In genomic region chr7:2921748-2922147, GRCh38 we compare ENCODE assay signal across 15 cellular contexts.
DNase-seq lines count a peak whose midpoint lies in the region; ATAC-seq, FAIRE-seq and TF ChIP-seq lines count a peak whose summit lies in the region.
"Had no signal": no experiment of that assay in that cellular context is flagged by ENCODE, and none has a peak within 500 bp of the region (broad histone marks: within the 10 kb centered on the region; RNA-seq: fewer than 3 reads in every experiment).

No MANE protein-coding gene starts in this region.

- H3K4me3 ChIP-seq in heart right ventricle (no peak overlapping the region), right atrium auricular region (no peak overlapping the region), SJCRH30 (no peak overlapping the region)

- H3K36me3 Mint-ChIP-seq in type B pancreatic cell: peaks cover 14% of the 10 kb centered on the region

- ATAC-seq in heart right ventricle (no peak), foreskin keratinocyte (peak; percentile 26), HG02571 (IDR thresholded peaks at IDR 0.05; ENCODE audit: unreplicated experiment) (no peak)

- H3K4me1 ChIP-seq in heart right ventricle: peaks cover 0 to 12% (median 0%) of the 10 kb centered on the region in 9 donors
- peaks cover 0 to 8% of the 10 kb centered on the region in 2 donors for H3K4me1 ChIP-seq in right atrium auricular region
- H3K4me1 ChIP-seq in SJCRH30: 0 out of 2 replicates have a peak, but pooled peaks cover 4% of the 10 kb centered on the region
- H3K4me1 ChIP-seq in foreskin keratinocyte: peaks cover 18% of the 10 kb centered on the region

- DNase-seq in heart right ventricle (no peak), right atrium auricular region (ENCODE audit: low spot score) (no peak), SJCRH30 (peak; percentile 38 to 63), foreskin keratinocyte (no peak), type B pancreatic cell (ENCODE audit: extremely low spot score, unreplicated experiment) (no peak), HTR-8/SVneo (ENCODE audit: insufficient read length, low spot score) (no peak), MV-4-11 (lab: John Stamatoyannopoulos, UW) (no peak)
- DNase-seq: CD4-positive, alpha-beta memory T cell; cerebellar nuclear complex; KG1; NCI-H510A had no signal

- peaks cover 9% of the 10 kb centered on the region for H3K4me1 Mint-ChIP-seq in type B pancreatic cell (ENCODE audit: unreplicated experiment)

- peaks cover 4% of the 10 kb centered on the region for H3K27me3 Mint-ChIP-seq in type B pancreatic cell
- H3K27me3 Mint-ChIP-seq: CD4-positive, alpha-beta memory T cell; stimulated activated naive CD8-positive, alpha-beta T cell treated with anti-CD3 and anti-CD28 coated beads, Interleukin-15, Interleukin-2, amounts not matched to agents 100 ng/mL and 50 ng/mL, for 24 hours had no signal

- H3K9me3 Mint-ChIP-seq in type B pancreatic cell: peaks cover 8% of the 10 kb centered on the region

- TF ChIP-seq CTCF in heart right ventricle (IDR thresholded peaks at IDR 0.05) (peak in 6 of 9 donors; percentile 13 to 41 (median 22)), right atrium auricular region (IDR thresholded peaks at IDR 0.05) (peak in 1 of 2 donors; percentile 33), foreskin keratinocyte (conservative IDR thresholded peaks at IDR 0.05) (peak; percentile 49), type B pancreatic cell (conservative IDR thresholded peaks at IDR 0.05) (peak; percentile 65)

- intact Hi-C loops in heart right ventricle (cut with DNase I): no loop called here

- H3K36me3 ChIP-seq in heart right ventricle (no peaks in the 10 kb centered on the region), right atrium auricular region (no peaks in the 10 kb centered on the region), SJCRH30 (no peaks in the 10 kb centered on the region)

- H3K9me3 ChIP-seq in heart right ventricle: peaks cover 0 to 4% (median 0%) of the 10 kb centered on the region in 11 donors
- H3K9me3 ChIP-seq in right atrium auricular region: no peaks in the 10 kb centered on the region
- H3K9me3 ChIP-seq in SJCRH30 (replicated peaks): 0 out of 2 replicates have a peak, but pooled peaks cover 3% of the 10 kb centered on the region

- no peak overlapping the region for H3K4me3 Mint-ChIP-seq in type B pancreatic cell
- H3K4me3 Mint-ChIP-seq: activated T-helper 1 cell treated with anti-CD3 and anti-CD28 coated beads, Interleukin-12 subunit alpha, Interleukin-12 subunit beta, Interleukin-2, Interleukin-4 antibody, amounts not matched to agents 30 ng/mL and 10 ng/mL and 1 ng/mL, durations not matched to agents 14 hours and 24 hours and 36 hours; stimulated activated naive CD8-positive, alpha-beta T cell treated with anti-CD3 and anti-CD28 coated beads, Interleukin-15, Interleukin-2, amounts not matched to agents 100 ng/mL and 50 ng/mL, for 24 hours; T-helper 2 cell treated with Interferon-gamma antibody and Interleukin-4, amounts not matched to agents 5 μg/mL and 100 μg/mL, for 36 hours had no signal

- 43 to 50% methylated on average over 7 of the region's 7 CpGs for WGBS in heart right ventricle, 2 donors

- H3K27me3 ChIP-seq in heart right ventricle (peaks cover 0 to 53% (median 15%) of the 10 kb centered on the region in 7 donors), right atrium auricular region (no peaks in the 10 kb centered on the region), SJCRH30 (peaks cover 11% of the 10 kb centered on the region; the same call in 1 of the 2 replicates), foreskin keratinocyte (no peaks in the 10 kb centered on the region)

- no peak overlapping the region for H3K27ac Mint-ChIP-seq in type B pancreatic cell
- H3K27ac Mint-ChIP-seq: activated T-helper 1 cell treated with anti-CD3 and anti-CD28 coated beads, Interleukin-12 subunit alpha, Interleukin-12 subunit beta, Interleukin-2, Interleukin-4 antibody, amounts not matched to agents 30 ng/mL and 10 ng/mL and 1 ng/mL, durations not matched to agents 14 hours and 24 hours and 36 hours; stimulated activated naive CD8-positive, alpha-beta T cell treated with anti-CD3 and anti-CD28 coated beads, Interleukin-15, Interleukin-2, amounts not matched to agents 100 ng/mL and 50 ng/mL, for 24 hours; T-helper 2 cell treated with Interferon-gamma antibody and Interleukin-4, amounts not matched to agents 5 μg/mL and 100 μg/mL, for 36 hours had no signal

- no peak overlapping the region for H3K27ac ChIP-seq in heart right ventricle
- no peak overlapping the region for H3K27ac ChIP-seq in right atrium auricular region
- no peak overlapping the region for H3K27ac ChIP-seq in SJCRH30
- H3K27ac ChIP-seq in foreskin keratinocyte: no peak overlapping the region

- no peak for FAIRE-seq in HTR-8/SVneo (lab: Jason Lieb, UNC)

Comparison
In these comparisons a context has a peak if more than half of its experiments do, and no peak if none do; other contexts are left out.
1. DNase-seq: peak in SJCRH30 (2 of 2); none in heart right ventricle (0 of 2), right atrium auricular region (single experiment), foreskin keratinocyte (0 of 2), type B pancreatic cell (single experiment), HTR-8/SVneo (single experiment) and MV-4-11 (single experiment).